15 cellular contexts compared by ENCODE assay signal in genomic region chr9:89518466-89519392, GRCh38. TPM values are rescaled to one million over a fixed set of nuclear protein-coding genes. Genes with fewer than 3 reads are reported as not detected.
A peak's percentile ranks its signal among the peaks of the same experiment; 100 is the strongest.
DNase-seq lines count a peak whose midpoint lies in the region; ATAC-seq, FAIRE-seq and TF ChIP-seq lines count a peak whose summit lies in the region.
"Had no signal": no experiment of that assay in that cellular context is flagged by ENCODE, and none has a peak within 500 bp of the region (broad histone marks: within the 10 kb centered on the region; RNA-seq: fewer than 3 reads in every experiment).

No MANE protein-coding gene starts in this region.

- no peaks in the 10 kb centered on the region for H3K27me3 Mint-ChIP-seq in activated CD4-positive, alpha-beta T cell treated with anti-CD3 and anti-CD28 coated beads, Interleukin-2, amount 10 ng/mL, durations not matched to agents 7 days and 5 days
- H3K27me3 Mint-ChIP-seq in activated CD8-positive, alpha-beta T cell treated with anti-CD3 and anti-CD28 coated beads, Interleukin-2, amount 10 ng/mL, durations not matched to agents 7 days and 5 days (ENCODE audit: low read depth): no peaks in the 10 kb centered on the region
- H3K27me3 Mint-ChIP-seq in neural crest cell (ENCODE audit: low read depth) (no peaks in the 10 kb centered on the region), WTC11 (ENCODE audit: low read depth) (no peaks in the 10 kb centered on the region)

- peak overlapping the region; percentile 77 for H3K27ac Mint-ChIP-seq in activated CD4-positive, alpha-beta T cell treated with anti-CD3 and anti-CD28 coated beads, Interleukin-2, amount 10 ng/mL, durations not matched to agents 7 days and 5 days
- H3K27ac Mint-ChIP-seq in activated CD8-positive, alpha-beta T cell treated with anti-CD3 and anti-CD28 coated beads, Interleukin-2, amount 10 ng/mL, durations not matched to agents 7 days and 5 days: peak overlapping the region; percentile 90
- H3K27ac Mint-ChIP-seq in neural crest cell (ENCODE audit: unreplicated experiment) (peak overlapping the region; percentile 57), WTC11 (no peak overlapping the region)

- H3K4me1 Mint-ChIP-seq in activated CD4-positive, alpha-beta T cell treated with anti-CD3 and anti-CD28 coated beads, Interleukin-2, amount 10 ng/mL, durations not matched to agents 7 days and 5 days: peaks cover 63% of the 10 kb centered on the region
- H3K4me1 Mint-ChIP-seq in activated CD8-positive, alpha-beta T cell treated with anti-CD3 and anti-CD28 coated beads, Interleukin-2, amount 10 ng/mL, durations not matched to agents 7 days and 5 days (ENCODE audit: low read depth): peaks cover 68% of the 10 kb centered on the region
- H3K4me1 Mint-ChIP-seq in neural crest cell (peaks cover 16% of the 10 kb centered on the region), WTC11 (peaks cover 6% of the 10 kb centered on the region)

- H3K27me3 ChIP-seq in esophagus squamous epithelium: no peaks in the 10 kb centered on the region
- H3K27me3 ChIP-seq: dorsolateral prefrontal cortex had no signal

- H3K4me1 ChIP-seq in esophagus squamous epithelium: peaks cover 12 to 48% (median 20%) of the 10 kb centered on the region in 3 donors
- H3K4me1 ChIP-seq: HAP-1 had no signal

- ATAC-seq in activated CD8-positive, alpha-beta T cell treated with anti-CD3 and anti-CD28 coated beads, Interleukin-2, amount 10 ng/mL, durations not matched to agents 7 days and 5 days: no peak
- ATAC-seq in WTC11: no peak

- 83 to 90% methylated on average over 5 to 6 of the region's 7 CpGs for WGBS in esophagus squamous epithelium, 2 donors

- no peaks in the 10 kb centered on the region for H3K36me3 ChIP-seq in esophagus squamous epithelium
- H3K36me3 ChIP-seq: HAP-1 had no signal

- no peak overlapping the region for H3K4me3 ChIP-seq in esophagus squamous epithelium
- H3K4me3 ChIP-seq: dorsolateral prefrontal cortex, HAP-1 had no signal

- CTCF ChIA-PET in activated CD4-positive, alpha-beta T cell treated with anti-CD3 and anti-CD28 coated beads, Interleukin-2, amount 10 ng/mL, durations not matched to agents 7 days and 5 days (lab: Charles Lee): interaction anchor here (0.7 to 6.6 kb wide), 7 partner anchors 10 to 113 kb away, joined by 3 to 38 read pairs (median 4); no protein-coding TSS in a partner anchor
- CTCF ChIA-PET in activated CD8-positive, alpha-beta T cell treated with anti-CD3 and anti-CD28 coated beads, Interleukin-2, amount 10 ng/mL, durations not matched to agents 7 days and 5 days (lab: Charles Lee): interaction anchor here (1.3 to 6.3 kb wide), 5 partner anchors 10 to 31 kb away, joined by 4 to 50 read pairs (median 11); no protein-coding TSS in a partner anchor
- CTCF ChIA-PET in WTC11 (lab: Charles Lee): interaction anchor here (1.4 kb wide), 1 partner anchor 46 kb away, joined by 4 read pairs; no protein-coding TSS in a partner anchor

- no peaks in the 10 kb centered on the region for H3K9me3 Mint-ChIP-seq in activated CD4-positive, alpha-beta T cell treated with anti-CD3 and anti-CD28 coated beads, Interleukin-2, amount 10 ng/mL, durations not matched to agents 7 days and 5 days
- H3K9me3 Mint-ChIP-seq in activated CD8-positive, alpha-beta T cell treated with anti-CD3 and anti-CD28 coated beads, Interleukin-2, amount 10 ng/mL, durations not matched to agents 7 days and 5 days (ENCODE audit: insufficient read depth): no peaks in the 10 kb centered on the region
- H3K9me3 Mint-ChIP-seq in neural crest cell (peaks cover 3% of the 10 kb centered on the region), WTC11 (no peaks in the 10 kb centered on the region)

- intact Hi-C loops in esophagus squamous epithelium (cut with DNase I): no loop called here

- no peaks in the 10 kb centered on the region for H3K9me3 ChIP-seq in esophagus squamous epithelium
- H3K9me3 ChIP-seq: HAP-1 had no signal

- H3K27ac ChIP-seq in esophagus squamous epithelium: peak overlapping the region in 2 of 4 donors; percentile 57 to 73

- TF ChIP-seq POLR2A in GM12892 (IDR thresholded peaks at IDR 0.05; ENCODE audit: low read depth, low read length): no peak
- no peak for TF ChIP-seq POLR2A in esophagus squamous epithelium (IDR thresholded peaks at IDR 0.05)

- peaks cover 6% of the 10 kb centered on the region for H3K36me3 Mint-ChIP-seq in activated CD4-positive, alpha-beta T cell treated with anti-CD3 and anti-CD28 coated beads, Interleukin-2, amount 10 ng/mL, durations not matched to agents 7 days and 5 days (ENCODE audit: low read depth)
- H3K36me3 Mint-ChIP-seq in activated CD8-positive, alpha-beta T cell treated with anti-CD3 and anti-CD28 coated beads, Interleukin-2, amount 10 ng/mL, durations not matched to agents 7 days and 5 days (ENCODE audit: low read depth): peaks cover 4% of the 10 kb centered on the region
- H3K36me3 Mint-ChIP-seq in neural crest cell (ENCODE audit: low read depth) (no peaks in the 10 kb centered on the region), WTC11 (no peaks in the 10 kb centered on the region)

- no peak overlapping the region for H3K4me3 Mint-ChIP-seq in activated CD4-positive, alpha-beta T cell treated with anti-CD3 and anti-CD28 coated beads, Interleukin-2, amount 10 ng/mL, durations not matched to agents 7 days and 5 days
- no peak overlapping the region for H3K4me3 Mint-ChIP-seq in activated CD8-positive, alpha-beta T cell treated with anti-CD3 and anti-CD28 coated beads, Interleukin-2, amount 10 ng/mL, durations not matched to agents 7 days and 5 days
- H3K4me3 Mint-ChIP-seq in neural crest cell: no peak overlapping the region
- no peak overlapping the region for H3K4me3 Mint-ChIP-seq in WTC11

- POLR2A ChIA-PET in activated CD4-positive, alpha-beta T cell treated with anti-CD3 and anti-CD28 coated beads, Interleukin-2, amount 10 ng/mL, durations not matched to agents 7 days and 5 days (lab: Charles Lee): no interaction called here
- POLR2A ChIA-PET in activated CD8-positive, alpha-beta T cell treated with anti-CD3 and anti-CD28 coated beads, Interleukin-2, amount 10 ng/mL, durations not matched to agents 7 days and 5 days (lab: Charles Lee): interaction anchor here (0.8 to 1.9 kb wide), 6 partner anchors 8 to 40 kb away, joined by 3 to 9 read pairs (median 3); no protein-coding TSS in a partner anchor
- POLR2A ChIA-PET in WTC11 (lab: Charles Lee): no interaction called here

- peak; percentile 70 for FAIRE-seq in GM12892 (lab: Jason Lieb, UNC)

- no peak for TF ChIP-seq CTCF in neural crest cell (conservative IDR thresholded peaks at IDR 0.05)
- no peak for TF ChIP-seq CTCF in esophagus squamous epithelium (IDR thresholded peaks at IDR 0.05)
- no peak for TF ChIP-seq CTCF in WTC11 (IDR thresholded peaks at IDR 0.05)

- no peak for DNase-seq in activated CD4-positive, alpha-beta T cell treated with anti-CD3 and anti-CD28 coated beads, Interleukin-2, amount 10 ng/mL, durations not matched to agents 7 days and 5 days
- no peak for DNase-seq in activated CD4-positive, alpha-beta T cell treated with anti-CD3 and anti-CD28 coated beads, Interleukin-2, amount 50 U/mL, for 4 hours
- no peak for DNase-seq in GM12892 (ENCODE audit: insufficient read length)
- no peak for DNase-seq in activated CD8-positive, alpha-beta T cell treated with anti-CD3 and anti-CD28 coated beads, Interleukin-2, amount 10 ng/mL, durations not matched to agents 7 days and 5 days
- DNase-seq in neural crest cell (ENCODE audit: low read depth, low spot score): no peak
- no peak for DNase-seq in NCI-H187 (lab: John Stamatoyannopoulos, UW)
- DNase-seq in esophagus squamous epithelium (lab: John Stamatoyannopoulos, UW): no peak
- no peak for DNase-seq in WTC11 (ENCODE audit: low spot score)
- DNase-seq: activated CD4-positive, alpha-beta T cell treated with anti-CD3 and anti-CD28 coated beads, Interleukin-2, amount 50 U/mL, for 1 hour; anterior cingulate cortex; dorsolateral prefrontal cortex; foreskin fibroblast; NK-92 treated with Interleukin-12 subunit alpha and Interleukin-12 subunit beta, amount 100 ng/mL, for 24 hours; posterior cingulate gyrus had no signal

TF ChIP-seq in WTC11, 78 proteins besides CTCF, POLR2A, EP300 and RAD21 (continues in another document):
- TF ChIP-seq FOXP4 (CRISPR knock-in tag; IDR thresholded peaks at IDR 0.05) (no peak), TEAD4 (CRISPR knock-in tag; IDR thresholded peaks at IDR 0.05) (no peak), KAT7 (CRISPR knock-in tag; IDR thresholded peaks at IDR 0.05; ENCODE audit: borderline replicate concordance) (no peak), NR2C2 (CRISPR knock-in tag; IDR thresholded peaks at IDR 0.05) (no peak)

RNA-seq across cellular contexts. Expression of gene SEMA4D, which starts 20.8 kb away (rescaled TPM):
- total RNA-seq in activated CD4-positive, alpha-beta T cell treated with anti-CD3 and anti-CD28 coated beads, Interleukin-2, amount 10 ng/mL, durations not matched to agents 7 days and 5 days: 100 to 1,000 TPM; 334 to 336 TPM
- polyA plus RNA-seq in GM12892 (2012; ENCODE audit: missing spikeins): 54.7 TPM
- 100 to 1,000 TPM; 314 to 321 TPM for total RNA-seq in activated CD8-positive, alpha-beta T cell treated with anti-CD3 and anti-CD28 coated beads, Interleukin-2, amount 10 ng/mL, durations not matched to agents 7 days and 5 days
- total RNA-seq in neural crest cell: 32.3 and 33.5 TPM in 2 replicates
- 10 to 100 TPM; 12.8 to 52.0 (median 20.5) TPM for total RNA-seq in esophagus squamous epithelium
- total RNA-seq in WTC11 (2021): 60.5 to 67.8 TPM (median 65.2 TPM) in 3 replicates
